23 cellular contexts compared by ENCODE assay signal in the genomic region with DNA sequence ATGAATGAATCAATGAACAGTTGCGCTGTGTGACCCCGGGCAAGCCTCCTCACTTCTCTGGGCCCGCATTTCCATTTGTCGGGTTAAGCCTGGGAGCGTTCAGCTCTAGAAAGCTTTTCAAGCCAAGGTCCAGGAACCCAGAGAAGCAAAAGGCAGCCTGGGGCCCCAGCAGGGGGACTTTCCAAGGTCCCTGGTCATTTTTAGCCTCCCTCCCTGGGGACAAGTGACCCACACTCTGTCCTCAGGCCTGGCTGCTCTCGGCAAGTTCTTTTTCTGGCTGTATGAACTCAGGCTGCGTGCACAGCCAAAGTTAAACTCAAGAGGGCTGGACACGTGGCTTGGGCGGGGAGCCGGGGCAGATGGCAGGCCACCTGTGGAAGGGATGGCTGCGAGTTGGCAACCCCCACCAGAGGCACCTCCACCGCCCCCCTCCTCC. TPM values are rescaled to one million over a fixed set of nuclear protein-coding genes. Genes with fewer than 3 reads are reported as not detected.
A peak's percentile ranks its signal among the peaks of the same experiment; 100 is the strongest.
DNase-seq lines count a peak whose midpoint lies in the region; ATAC-seq and TF ChIP-seq lines count a peak whose summit lies in the region.
"Had no signal": no experiment of that assay in that cellular context is flagged by ENCODE, and none has a peak within 500 bp of the region (broad histone marks: within the 10 kb centered on the region; RNA-seq: fewer than 3 reads in every experiment).

No MANE protein-coding gene starts in this region.

- peaks cover 20% of the 10 kb centered on the region for H3K27me3 Mint-ChIP-seq in glutamatergic neuron (ENCODE audit: unreplicated experiment)
- peaks cover 3 to 7% (median 7%) of the 10 kb centered on the region in 3 donors for H3K27me3 Mint-ChIP-seq in CD14-positive monocyte (ENCODE audit: low read depth in 3 of 3)

- no peak for TF ChIP-seq CTCF in glutamatergic neuron (IDR thresholded peaks at IDR 0.05; ENCODE audit: partially characterized antibody, unreplicated experiment)
- TF ChIP-seq CTCF in psoas muscle (IDR thresholded peaks at IDR 0.05) = peak; percentile 10
- no peak for TF ChIP-seq CTCF in CD14-positive monocyte (IDR thresholded peaks at IDR 0.05)

- H3K4me1 Mint-ChIP-seq in glutamatergic neuron (ENCODE audit: low read depth, unreplicated experiment) (peaks cover 50% of the 10 kb centered on the region), CD14-positive monocyte (peaks cover 16% of the 10 kb centered on the region)

- peak; percentile 75 to 81 (median 78) for ATAC-seq in psoas muscle
- ATAC-seq in GM18517 (IDR thresholded peaks at IDR 0.05; ENCODE audit: unreplicated experiment) = no peak
- ATAC-seq: activated T-cell treated with anti-CD3 and anti-CD28 coated beads, Interleukin-2, amount 50 U/mL, for 4 hours; stimulated activated memory B cell treated with anti-CD40 and anti-IgM and Interleukin-4, amounts not matched to agents 10 μg/mL and 1 μg/mL and 100 μg/mL, for 72 hours had no signal

- H3K4me1 ChIP-seq in psoas muscle = peaks cover 59% of the 10 kb centered on the region

- no peaks in the 10 kb centered on the region for H3K36me3 ChIP-seq in psoas muscle (ENCODE audit: insufficient read depth in 1 of 2, low read depth in 1 of 2)
- H3K36me3 ChIP-seq: BLaER1 treated with 17β-estradiol and CSF1 and Interleukin-3, amounts not matched to agents 10 nM and 100 nM; esophagus muscularis mucosa; prostate gland had no signal

- peak; percentile 44 for DNase-seq in DMS53 (lab: John Stamatoyannopoulos, UW)
- no peak for DNase-seq in DMS53 treated with DMSO at 0.1 percent for 48 hours (lab: John Stamatoyannopoulos, UW; ENCODE audit: unreplicated experiment)
- DNase-seq in NCI-H2171 (lab: John Stamatoyannopoulos, UW) = peak; percentile 85
- no peak for DNase-seq in glutamatergic neuron
- peak; percentile 75 to 92 for DNase-seq in psoas muscle
- DNase-seq in Kasumi-1 (lab: John Stamatoyannopoulos, UW) = no peak
- no peak for DNase-seq in CD14-positive monocyte (ENCODE audit: low spot score)
- DNase-seq: activated CD4-positive, alpha-beta T cell treated with anti-CD3 and anti-CD28 coated beads, Interleukin-2, amount 50 U/mL, for 48 hours; activated T-cell treated with anti-CD3 and anti-CD28 coated beads, Interleukin-2, amount 50 U/mL, for 4 hours; effector CD4-positive, alpha-beta T cell; mammary epithelial cell; NCI-H1436 treated with DMSO at 0.1 percent for 48 hours; NCI-H526 treated with DMSO at 0.1 percent for 48 hours; nephron progenitor cell; stimulated activated CD4-positive, alpha-beta T cell treated with anti-CD3 and anti-CD28 coated beads, Interleukin-12 subunit alpha, Interleukin-12 subunit beta, amount 100 ng/mL, for 4 hours had no signal

- H3K9me3 Mint-ChIP-seq in glutamatergic neuron (ENCODE audit: unreplicated experiment) (peaks cover 14% of the 10 kb centered on the region), CD14-positive monocyte (no peaks in the 10 kb centered on the region)
- H3K9me3 Mint-ChIP-seq: activated T-cell treated with anti-CD3 and anti-CD28 coated beads, Interleukin-2, amount 50 U/mL, for 4 hours; nephron progenitor cell had no signal

- no peak overlapping the region for H3K4me3 ChIP-seq in psoas muscle
- H3K4me3 ChIP-seq: BLaER1 treated with 17β-estradiol and CSF1 and Interleukin-3, amounts not matched to agents 10 nM and 100 nM; esophagus muscularis mucosa; prostate gland had no signal

- no peaks in the 10 kb centered on the region for H3K9me3 ChIP-seq in psoas muscle
- H3K9me3 ChIP-seq: BLaER1 treated with 17β-estradiol and CSF1 and Interleukin-3, amounts not matched to agents 10 nM and 100 nM; esophagus muscularis mucosa; prostate gland had no signal

- H3K27me3 ChIP-seq in psoas muscle (ENCODE audit: insufficient read depth in 3 of 3, low read length in 2 of 3) = no peaks in the 10 kb centered on the region
- H3K27me3 ChIP-seq: BLaER1 treated with 17β-estradiol and CSF1 and Interleukin-3, amounts not matched to agents 10 nM and 100 nM; esophagus muscularis mucosa had no signal

- H3K4me3 Mint-ChIP-seq in glutamatergic neuron (ENCODE audit: unreplicated experiment) = peak overlapping the region; percentile 38
- H3K4me3 Mint-ChIP-seq in CD14-positive monocyte = no peak overlapping the region
- H3K4me3 Mint-ChIP-seq: activated T-cell treated with anti-CD3 and anti-CD28 coated beads, Interleukin-2, amount 50 U/mL, for 4 hours; nephron progenitor cell; stimulated activated memory B cell treated with anti-CD40 and anti-IgM and Interleukin-4, amounts not matched to agents 10 μg/mL and 1 μg/mL and 100 μg/mL, for 72 hours had no signal

- intact Hi-C loops in psoas muscle (cut with DNase I) = loop anchor here in 1 of 2 donors (2.0 kb wide), 1 partner anchor 27 kb away; no protein-coding TSS in a partner anchor
- intact Hi-C loops in CD14-positive monocyte (cut with micrococcal nuclease) = no loop called here

- H3K27ac ChIP-seq in psoas muscle = peak overlapping the region; percentile 97
- H3K27ac ChIP-seq: BLaER1 treated with 17β-estradiol and CSF1 and Interleukin-3, amounts not matched to agents 10 nM and 100 nM; prostate gland had no signal

- 24 to 39% (median 24%) methylated on average over 12 of the region's 12 CpGs for WGBS in psoas muscle, 3 donors

- H3K36me3 Mint-ChIP-seq in glutamatergic neuron (ENCODE audit: unreplicated experiment) = no peaks in the 10 kb centered on the region
- peaks cover 0 to 4% of the 10 kb centered on the region in 2 donors for H3K36me3 Mint-ChIP-seq in CD14-positive monocyte
- H3K36me3 Mint-ChIP-seq: stimulated activated memory B cell treated with anti-CD40 and anti-IgM and Interleukin-4, amounts not matched to agents 10 μg/mL and 1 μg/mL and 100 μg/mL, for 72 hours had no signal

- H3K27ac Mint-ChIP-seq in glutamatergic neuron (ENCODE audit: unreplicated experiment) (peak overlapping the region; percentile 57), CD14-positive monocyte (no peak overlapping the region)
- H3K27ac Mint-ChIP-seq: nephron progenitor cell; stimulated activated memory B cell treated with anti-CD40 and anti-IgM and Interleukin-4, amounts not matched to agents 10 μg/mL and 1 μg/mL and 100 μg/mL, for 72 hours had no signal

RNA-seq across cellular contexts. Expression of gene CIBAR2, which starts 41.4 kb away (rescaled TPM):
- total RNA-seq in glutamatergic neuron (ENCODE audit: unreplicated experiment) (not detected), psoas muscle (under 1 TPM in 1 of 4 donors, not detected in 3; 0.36 TPM)
- polyA plus RNA-seq in psoas muscle (not detected), CD14-positive monocyte (not detected)
- total RNA-seq: A172; activated T-cell treated with anti-CD3 and anti-CD28 coated beads, Interleukin-2, amount 50 U/mL, for 4 hours; Daoy; esophagus muscularis mucosa; HT1080; mammary epithelial cell; prostate gland had no signal
- polyA plus RNA-seq: mammary epithelial cell had no signal

Comparison
In these comparisons a context has a peak if more than half of its experiments do, and no peak if none do; other contexts are left out.
1. DNase-seq: peak in DMS53 (single experiment), NCI-H2171 (single experiment) and psoas muscle (2 of 2); none in DMS53 treated with DMSO at 0.1 percent for 48 hours (single experiment), glutamatergic neuron (single experiment), Kasumi-1 (0 of 2) and CD14-positive monocyte (single experiment).